In the genomic region with DNA sequence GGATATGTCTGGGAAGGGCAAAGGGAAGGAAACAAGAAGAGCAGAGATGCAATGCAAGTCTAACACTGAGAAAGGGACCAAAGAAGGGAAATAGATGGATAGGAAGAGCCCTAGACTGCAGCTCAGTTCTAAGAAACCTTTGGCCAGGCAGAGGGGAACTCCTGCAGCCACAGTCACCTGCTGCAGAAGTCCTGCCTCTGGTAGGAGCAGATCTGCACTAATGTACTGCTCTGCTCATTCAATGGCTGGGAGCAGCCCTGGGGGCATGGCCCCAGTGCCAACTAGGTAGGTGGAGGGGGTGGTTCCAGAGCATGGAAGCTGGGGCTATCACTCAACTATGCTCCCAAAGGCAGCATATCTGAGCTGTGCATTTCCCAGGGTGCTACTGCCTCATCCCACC, we compare ENCODE assay signal across 33 cellular contexts.
"Had no signal": no experiment of that assay in that cellular context is flagged by ENCODE, and none has a peak within 500 bp of the region (broad histone marks: within the 10 kb centered on the region; RNA-seq: fewer than 3 reads in every experiment).

No MANE protein-coding gene starts in this region.

- H3K36me3 ChIP-seq: ascending aorta, breast epithelium, cardiac muscle cell, colonic mucosa, esophagus muscularis mucosa, gastrocnemius medialis, WERI-Rb-1 had no signal

- H3K4me1 Mint-ChIP-seq: endodermal cell had no signal

- H3K4me3 ChIP-seq: ascending aorta, breast epithelium, cardiac muscle cell, colonic mucosa, esophagus muscularis mucosa, gastrocnemius medialis had no signal

- H3K27me3 Mint-ChIP-seq: activated B cell treated with CpG ODN at 0.5 μM for 24 hours; activated CD4-positive, alpha-beta memory T cell treated with anti-CD3 and anti-CD28 coated beads, Interleukin-2, amount 10 ng/mL, durations not matched to agents 7 days and 5 days; activated naive CD4-positive, alpha-beta T cell treated with anti-CD3 and anti-CD28 coated beads, Interleukin-2, amount 10 ng/mL, durations not matched to agents 7 days and 5 days; activated naive CD8-positive, alpha-beta T cell treated with anti-CD3 and anti-CD28 coated beads, Interleukin-2, amount 10 ng/mL, durations not matched to agents 7 days and 5 days; activated T-cell treated with anti-CD3 and anti-CD28 coated beads, Interleukin-2, amount 50 U/mL, for 24 hours; brain; T-helper 17 cell had no signal

- H3K27ac ChIP-seq: ascending aorta, breast epithelium, cardiac muscle cell, colonic mucosa, esophagus muscularis mucosa, foreskin keratinocyte, gastrocnemius medialis, WERI-Rb-1 had no signal

- H3K27ac Mint-ChIP-seq: activated B cell treated with CpG ODN at 0.5 μM for 24 hours; activated CD4-positive, alpha-beta memory T cell treated with anti-CD3 and anti-CD28 coated beads, Interleukin-2, amount 10 ng/mL, durations not matched to agents 7 days and 5 days; activated naive CD4-positive, alpha-beta T cell treated with anti-CD3 and anti-CD28 coated beads, Interleukin-2, amount 10 ng/mL, durations not matched to agents 7 days and 5 days; activated naive CD4-positive, alpha-beta T cell treated with anti-CD3 and anti-CD28 coated beads, Interleukin-2, amount 50 U/mL, for 72 hours; activated naive CD8-positive, alpha-beta T cell treated with anti-CD3 and anti-CD28 coated beads, Interleukin-2, amount 10 ng/mL, durations not matched to agents 7 days and 5 days; activated T-cell treated with anti-CD3 and anti-CD28 coated beads, Interleukin-2, amount 50 U/mL, for 24 hours; activated T-cell treated with anti-CD3 and anti-CD28 coated beads, Interleukin-2, amount 50 U/mL, for 72 hours; brain; endodermal cell; T-helper 17 cell; T-helper 2 cell treated with Interferon-gamma antibody and Interleukin-4, amounts not matched to agents 5 μg/mL and 100 μg/mL, for 36 hours had no signal

- ATAC-seq: activated CD4-positive, CD25-positive, alpha-beta regulatory T cell treated with anti-CD3 and anti-CD28 coated beads, Interleukin-2, amount 50 U/mL, for 24 hours; activated naive CD4-positive, alpha-beta T cell treated with anti-CD3 and anti-CD28 coated beads, Interleukin-2, amount 50 U/mL, for 72 hours; activated T-cell treated with anti-CD3 and anti-CD28 coated beads, Interleukin-2, amount 50 U/mL, for 72 hours; foreskin keratinocyte; gastrocnemius medialis; T-helper 17 cell had no signal

- H3K4me1 ChIP-seq: ascending aorta, breast epithelium, colonic mucosa, gastrocnemius medialis had no signal

- DNase-seq: activated B cell treated with CpG ODN at 0.5 μM for 24 hours; activated CD4-positive, alpha-beta memory T cell treated with anti-CD3 and anti-CD28 coated beads, Interleukin-2, amount 10 ng/mL, durations not matched to agents 7 days and 5 days; activated CD4-positive, alpha-beta T cell treated with anti-CD3 and anti-CD28 coated beads for 48 hours; activated CD8-positive, alpha-beta memory T cell treated with anti-CD3 and anti-CD28 coated beads, Interleukin-2, amount 50 U/mL, for 48 hours; activated gamma-delta T cell; activated naive CD4-positive, alpha-beta T cell; activated naive CD4-positive, alpha-beta T cell treated with anti-CD3 and anti-CD28 coated beads, Interleukin-2, amount 10 ng/mL, durations not matched to agents 7 days and 5 days; activated naive CD8-positive, alpha-beta T cell treated with anti-CD3 and anti-CD28 coated beads, Interleukin-2, amount 10 ng/mL, durations not matched to agents 7 days and 5 days; activated T-cell treated with anti-CD3 and anti-CD28 coated beads for 4 hours; activated T-cell treated with anti-CD3 and anti-CD28 coated beads, Interleukin-2, amount 50 U/mL, for 24 hours; activated T-cell treated with anti-CD3 and anti-CD28 coated beads, Interleukin-2, amount 50 U/mL, for 72 hours; central memory CD4-positive, alpha-beta T cell; cerebellar nuclear complex; colonic mucosa; effector memory CD4-positive, alpha-beta T cell; endodermal cell; erythroblast; foreskin keratinocyte; gastrocnemius medialis; glutamatergic neuron; SW 1271; T-helper 1 cell; T-helper 17 cell; T1000; WERI-Rb-1 had no signal

- H3K9me3 ChIP-seq: ascending aorta, breast epithelium, colonic mucosa, esophagus muscularis mucosa, gastrocnemius medialis had no signal

- H3K27me3 ChIP-seq: ascending aorta, breast epithelium, cardiac muscle cell, colonic mucosa, esophagus muscularis mucosa, foreskin keratinocyte, gastrocnemius medialis had no signal

- H3K4me3 Mint-ChIP-seq: activated B cell treated with CpG ODN at 0.5 μM for 24 hours; activated CD4-positive, alpha-beta memory T cell treated with anti-CD3 and anti-CD28 coated beads, Interleukin-2, amount 10 ng/mL, durations not matched to agents 7 days and 5 days; activated naive CD4-positive, alpha-beta T cell treated with anti-CD3 and anti-CD28 coated beads, Interleukin-2, amount 10 ng/mL, durations not matched to agents 7 days and 5 days; activated naive CD8-positive, alpha-beta T cell treated with anti-CD3 and anti-CD28 coated beads, Interleukin-2, amount 10 ng/mL, durations not matched to agents 7 days and 5 days; activated T-cell treated with anti-CD3 and anti-CD28 coated beads, Interleukin-2, amount 50 U/mL, for 24 hours; activated T-cell treated with anti-CD3 and anti-CD28 coated beads, Interleukin-2, amount 50 U/mL, for 72 hours; brain; endodermal cell; T-helper 17 cell; T-helper 2 cell treated with Interferon-gamma antibody and Interleukin-4, amounts not matched to agents 5 μg/mL and 100 μg/mL, for 36 hours had no signal

- H3K36me3 Mint-ChIP-seq: activated naive CD4-positive, alpha-beta T cell treated with anti-CD3 and anti-CD28 coated beads, Interleukin-2, amount 10 ng/mL, durations not matched to agents 7 days and 5 days; brain had no signal

- H3K9me3 Mint-ChIP-seq: activated B cell treated with CpG ODN at 0.5 μM for 24 hours; activated naive CD4-positive, alpha-beta T cell treated with anti-CD3 and anti-CD28 coated beads, Interleukin-2, amount 10 ng/mL, durations not matched to agents 7 days and 5 days; activated naive CD4-positive, alpha-beta T cell treated with anti-CD3 and anti-CD28 coated beads, Interleukin-2, amount 50 U/mL, for 72 hours; activated T-cell treated with anti-CD3 and anti-CD28 coated beads, Interleukin-2, amount 50 U/mL, for 24 hours; activated T-cell treated with anti-CD3 and anti-CD28 coated beads, Interleukin-2, amount 50 U/mL, for 72 hours; brain; endodermal cell; T-helper 2 cell treated with Interferon-gamma antibody and Interleukin-4, amounts not matched to agents 5 μg/mL and 100 μg/mL, for 36 hours had no signal
